Comparison of ENCODE assay signal across 1 cellular context in genomic region chr18:55461843-55462242, GRCh38.
TF ChIP-seq lines count a peak whose summit lies in the region.

No MANE protein-coding gene starts in this region.

TF ChIP-seq in SK-N-SH, 30 proteins besides CTCF, POLR2A, EP300 and RAD21 (continued from another document):
- TF ChIP-seq REST (IDR thresholded peaks at IDR 0.05; ENCODE audit: low read depth, low read length), result no peak
- TF ChIP-seq PBX3 (IDR thresholded peaks at IDR 0.05), result no peak
- TF ChIP-seq GATA2 (CRISPR knock-in tag; IDR thresholded peaks at IDR 0.05), result no peak
- no peak for TF ChIP-seq CHD2 (IDR thresholded peaks at IDR 0.05; ENCODE audit: low read length, partially characterized antibody)
